In the genomic region with DNA sequence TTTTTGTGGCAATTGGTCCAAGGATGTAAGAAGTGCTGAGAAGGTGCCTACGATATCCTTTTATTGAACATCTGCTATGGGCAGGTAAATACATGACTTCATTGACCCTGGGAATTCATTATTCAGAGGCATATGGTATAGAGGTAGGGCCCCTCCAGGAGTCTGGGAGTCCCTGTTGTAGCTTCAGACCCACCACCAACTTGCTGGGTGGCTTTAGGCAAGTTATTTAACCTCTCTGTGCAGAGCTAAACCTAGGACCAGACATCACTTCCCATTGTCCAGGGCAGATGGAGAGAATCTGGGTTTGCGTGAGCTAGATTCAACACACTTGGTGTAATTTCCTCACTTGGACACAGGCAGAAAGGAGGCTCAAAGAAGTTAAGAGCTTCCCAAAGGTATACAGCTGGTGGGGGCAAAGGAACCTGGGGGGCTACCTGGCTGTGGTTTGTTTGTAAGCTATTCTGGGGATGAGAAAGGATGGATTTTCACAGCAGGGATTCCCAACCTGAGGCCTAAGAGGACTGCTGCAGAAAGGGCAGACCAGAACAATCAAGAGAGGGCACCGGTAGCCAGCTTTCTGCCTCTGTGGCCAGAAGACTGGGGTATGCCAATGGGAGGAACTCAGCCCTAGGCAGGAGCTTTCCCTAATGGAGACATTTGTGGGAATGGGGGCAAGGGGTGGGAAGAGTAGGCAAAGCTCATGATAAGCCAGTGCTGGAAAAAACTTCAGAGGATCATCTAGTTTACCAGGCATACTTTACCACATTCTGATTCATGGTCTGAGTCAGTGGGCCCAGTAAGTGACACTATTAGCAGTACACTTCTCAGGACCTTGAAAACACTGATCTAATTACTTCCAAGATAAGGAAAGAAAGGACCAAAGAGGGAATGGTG, we compare ENCODE assay signal across 19 cellular contexts.
A peak's percentile ranks its signal among the peaks of the same experiment; 100 is the strongest.
DNase-seq lines count a peak whose midpoint lies in the region; ATAC-seq and TF ChIP-seq lines count a peak whose summit lies in the region.
"Had no signal": no experiment of that assay in that cellular context is flagged by ENCODE, and none has a peak within 500 bp of the region (broad histone marks: within the 10 kb centered on the region; RNA-seq: fewer than 3 reads in every experiment).

No MANE protein-coding gene starts in this region.

- H3K4me3 ChIP-seq in endodermal cell (ENCODE audit: low read length) (no peak overlapping the region), lower lobe of right lung (no peak overlapping the region)
- H3K4me3 ChIP-seq: BLaER1 treated with 17β-estradiol and CSF1 and Interleukin-3, amounts not matched to agents 10 nM and 100 nM; breast epithelium; pancreas; SJCRH30 had no signal

- H3K27me3 ChIP-seq in endodermal cell (ENCODE audit: control insufficient read depth, insufficient read depth, low read length, poor library complexity, severe bottlenecking): no peaks in the 10 kb centered on the region
- no peaks in the 10 kb centered on the region for H3K27me3 ChIP-seq in lower lobe of right lung (ENCODE audit: low read depth)
- H3K27me3 ChIP-seq: BLaER1 treated with 17β-estradiol and CSF1 and Interleukin-3, amounts not matched to agents 10 nM and 100 nM; breast epithelium; pancreas; SJCRH30 had no signal

- H3K36me3 Mint-ChIP-seq in endodermal cell (ENCODE audit: low read depth) (no peaks in the 10 kb centered on the region), neural crest cell (ENCODE audit: low read depth) (no peaks in the 10 kb centered on the region)
- no peaks in the 10 kb centered on the region for H3K36me3 Mint-ChIP-seq in activated CD4-positive, alpha-beta T cell treated with anti-CD3 and anti-CD28 coated beads, Interleukin-2, amount 10 ng/mL, durations not matched to agents 24 days and 14 days (ENCODE audit: low read depth)

- H3K9me3 Mint-ChIP-seq in endodermal cell: no peaks in the 10 kb centered on the region
- no peaks in the 10 kb centered on the region for H3K9me3 Mint-ChIP-seq in neural crest cell
- no peaks in the 10 kb centered on the region for H3K9me3 Mint-ChIP-seq in activated CD4-positive, alpha-beta T cell treated with anti-CD3 and anti-CD28 coated beads, Interleukin-2, amount 10 ng/mL, durations not matched to agents 24 days and 14 days

- H3K36me3 ChIP-seq in endodermal cell (ENCODE audit: control insufficient read depth, insufficient read depth, low read length) (no peaks in the 10 kb centered on the region), lower lobe of right lung (no peaks in the 10 kb centered on the region)
- H3K36me3 ChIP-seq: BLaER1 treated with 17β-estradiol and CSF1 and Interleukin-3, amounts not matched to agents 10 nM and 100 nM; breast epithelium; pancreas; SJCRH30 had no signal

- no peak for ATAC-seq in GM19397 (IDR thresholded peaks at IDR 0.05; ENCODE audit: unreplicated experiment)
- ATAC-seq in lower lobe of right lung: no peak
- ATAC-seq: esophagus mucosa, pancreas had no signal

- H3K4me3 Mint-ChIP-seq in endodermal cell (no peak overlapping the region), neural crest cell (no peak overlapping the region)
- H3K4me3 Mint-ChIP-seq in activated CD4-positive, alpha-beta T cell treated with anti-CD3 and anti-CD28 coated beads, Interleukin-2, amount 10 ng/mL, durations not matched to agents 24 days and 14 days: no peak overlapping the region

- 94 to 96% methylated on average over 3 of the region's 3 CpGs for WGBS in endodermal cell (ENCODE audit: insufficient coverage in 1 of 2, insufficient read length in 1 of 2), 2 experiments

- peak; percentile 37 for DNase-seq in EH (ENCODE audit: low read depth)
- DNase-seq in RWPE1 (ENCODE audit: low spot score): no peak
- DNase-seq in endodermal cell: peak; percentile 39
- DNase-seq in neural crest cell (ENCODE audit: low read depth, low spot score): no peak
- no peak for DNase-seq in stimulated activated CD4-positive, alpha-beta T cell treated with anti-CD3 and anti-CD28 coated beads, Interleukin-2, amount 100 ng/mL, for 24 hours
- DNase-seq in activated CD4-positive, alpha-beta T cell treated with anti-CD3 and anti-CD28 coated beads, Interleukin-2, amount 10 ng/mL, durations not matched to agents 24 days and 14 days: no peak
- no peak for DNase-seq in lower lobe of right lung
- DNase-seq: activated CD4-positive, CD25-positive, alpha-beta regulatory T cell; activated T-cell treated with anti-CD3 and anti-CD28 coated beads, Interleukin-2, amount 50 U/mL, for 1 hour; NCI-H1092 treated with DMSO at 0.1 percent for 48 hours; NCI-H526; pancreas; SJCRH30; stimulated activated CD4-positive, alpha-beta T cell treated with anti-CD3 and anti-CD28 coated beads, Interleukin-2, amount 100 ng/mL, for 48 hours; stimulated activated naive CD4-positive, alpha-beta T cell treated with Interleukin-2 at 50 U/mL for 16 hours had no signal

- CTCF ChIA-PET in RWPE1 (lab: Yijun Ruan, JAX): interaction anchor here (0.6 to 1.4 kb wide), 2 partner anchors 413 to 426 kb away, joined by 3 to 4 read pairs; no protein-coding TSS in a partner anchor

- H3K4me1 ChIP-seq in endodermal cell (ENCODE audit: control insufficient read depth, insufficient read depth, low read length) (peaks cover 9% of the 10 kb centered on the region), lower lobe of right lung (peaks cover 14% of the 10 kb centered on the region)
- H3K4me1 ChIP-seq: pancreas, SJCRH30 had no signal

- intact Hi-C loops in activated CD4-positive, alpha-beta T cell treated with anti-CD3 and anti-CD28 coated beads, Interleukin-2, amount 10 ng/mL, durations not matched to agents 24 days and 14 days (cut with micrococcal nuclease): loop anchor here (10.0 kb wide), 1 partner anchor 312 kb away; no protein-coding TSS in a partner anchor
- intact Hi-C loops in lower lobe of right lung (cut with DNase I): no loop called here

- no peak overlapping the region for H3K9ac ChIP-seq in endodermal cell (ENCODE audit: extremely low read depth, low read length, poor library complexity, severe bottlenecking)
- H3K9ac ChIP-seq: BLaER1 treated with 17β-estradiol and CSF1 and Interleukin-3, amounts not matched to agents 10 nM and 100 nM had no signal

- TF ChIP-seq CTCF in RWPE1 (conservative IDR thresholded peaks at IDR 0.05; ENCODE audit: low read depth): no peak
- no peak for TF ChIP-seq CTCF in endodermal cell (conservative IDR thresholded peaks at IDR 0.05)
- no peak for TF ChIP-seq CTCF in neural crest cell (conservative IDR thresholded peaks at IDR 0.05)
- no peak for TF ChIP-seq CTCF in lower lobe of right lung (IDR thresholded peaks at IDR 0.05)

- H3K9me3 ChIP-seq in endodermal cell (ENCODE audit: control insufficient read depth, low read length) (no peaks in the 10 kb centered on the region), lower lobe of right lung (no peaks in the 10 kb centered on the region)
- H3K9me3 ChIP-seq: BLaER1 treated with 17β-estradiol and CSF1 and Interleukin-3, amounts not matched to agents 10 nM and 100 nM; breast epithelium; pancreas; SJCRH30 had no signal

- H3K27me3 Mint-ChIP-seq in endodermal cell (ENCODE audit: insufficient read depth): no peaks in the 10 kb centered on the region
- H3K27me3 Mint-ChIP-seq in neural crest cell (ENCODE audit: low read depth): no peaks in the 10 kb centered on the region
- H3K27me3 Mint-ChIP-seq in activated CD4-positive, alpha-beta T cell treated with anti-CD3 and anti-CD28 coated beads, Interleukin-2, amount 10 ng/mL, durations not matched to agents 24 days and 14 days: no peaks in the 10 kb centered on the region

- H3K4me1 Mint-ChIP-seq in endodermal cell (peaks cover 14% of the 10 kb centered on the region), neural crest cell (no peaks in the 10 kb centered on the region)
- no peaks in the 10 kb centered on the region for H3K4me1 Mint-ChIP-seq in activated CD4-positive, alpha-beta T cell treated with anti-CD3 and anti-CD28 coated beads, Interleukin-2, amount 10 ng/mL, durations not matched to agents 24 days and 14 days

- H3K27ac Mint-ChIP-seq in endodermal cell: no peak overlapping the region
- H3K27ac Mint-ChIP-seq in neural crest cell (ENCODE audit: unreplicated experiment): peak overlapping the region; percentile 57
- H3K27ac Mint-ChIP-seq in activated CD4-positive, alpha-beta T cell treated with anti-CD3 and anti-CD28 coated beads, Interleukin-2, amount 10 ng/mL, durations not matched to agents 24 days and 14 days: no peak overlapping the region

- H3K27ac ChIP-seq in RWPE1: peak overlapping the region; percentile 50
- H3K27ac ChIP-seq in endodermal cell (ENCODE audit: low read depth, low read length): no peak overlapping the region
- no peak overlapping the region for H3K27ac ChIP-seq in lower lobe of right lung
- H3K27ac ChIP-seq: BLaER1 treated with 17β-estradiol and CSF1 and Interleukin-3, amounts not matched to agents 10 nM and 100 nM; pancreas; SJCRH30 had no signal

- POLR2A ChIA-PET in RWPE1 (lab: Yijun Ruan, JAX; ENCODE audit: low non-redundant PET): interaction anchor here (0.6 kb wide), 1 partner anchor 16 kb away, joined by 11 read pairs; no protein-coding TSS in a partner anchor

Comparison
In these comparisons a context has a peak if more than half of its experiments do, and no peak if none do; other contexts are left out.
1. DNase-seq: peak in EH (single experiment) and endodermal cell (single experiment); none in RWPE1 (single experiment), neural crest cell (single experiment), stimulated activated CD4-positive, alpha-beta T cell treated with anti-CD3 and anti-CD28 coated beads, Interleukin-2, amount 100 ng/mL, for 24 hours (0 of 2), activated CD4-positive, alpha-beta T cell treated with anti-CD3 and anti-CD28 coated beads, Interleukin-2, amount 10 ng/mL, durations not matched to agents 24 days and 14 days (single experiment) and lower lobe of right lung (single experiment).